Comparison of ENCODE assay signal across 21 cellular contexts in the genomic region with DNA sequence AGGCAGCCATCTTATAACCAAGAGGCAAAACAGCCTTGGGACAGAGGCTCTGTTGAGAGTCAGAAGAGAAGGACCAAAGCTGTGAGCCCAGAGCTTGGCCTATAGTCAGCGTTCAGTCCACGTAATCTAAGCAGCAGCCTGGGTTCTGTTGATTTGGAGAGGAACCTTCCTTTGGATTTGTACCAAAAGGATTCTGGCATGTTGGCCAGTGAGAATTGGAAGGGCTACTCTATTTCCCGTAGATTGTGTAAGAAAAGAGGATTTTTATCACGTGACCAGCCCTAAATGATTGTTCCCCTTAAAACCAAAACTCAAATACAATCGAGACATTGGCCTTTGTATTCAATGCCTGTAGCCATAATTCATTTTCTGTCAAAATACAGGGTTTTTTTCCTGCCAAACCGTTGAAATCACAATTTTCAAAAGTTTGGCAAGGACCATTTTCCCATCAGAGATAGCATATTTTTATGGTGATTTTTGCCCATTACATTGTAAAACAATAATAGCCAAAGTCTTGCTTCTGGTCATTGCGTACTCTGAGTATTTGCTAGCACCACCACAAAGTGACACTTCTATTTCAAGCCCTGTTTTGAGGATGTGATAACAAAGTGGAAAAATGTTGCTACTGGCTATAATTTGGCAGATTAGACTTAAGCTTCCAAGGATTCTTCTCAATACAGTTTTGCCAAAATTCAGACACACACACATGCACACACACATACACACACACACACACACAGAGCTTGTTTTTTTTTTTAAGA. TPM values are rescaled to one million over a fixed set of nuclear protein-coding genes. Genes with fewer than 3 reads are reported as not detected.
DNase-seq lines count a peak whose midpoint lies in the region; ATAC-seq and TF ChIP-seq lines count a peak whose summit lies in the region.
"Had no signal": no experiment of that assay in that cellular context is flagged by ENCODE, and none has a peak within 500 bp of the region (broad histone marks: within the 10 kb centered on the region; RNA-seq: fewer than 3 reads in every experiment).

No MANE protein-coding gene starts in this region.

- H3K36me3 ChIP-seq in colonic mucosa (no peaks in the 10 kb centered on the region), psoas muscle (ENCODE audit: insufficient read depth in 1 of 2, low read depth in 1 of 2) (no peaks in the 10 kb centered on the region)
- H3K36me3 ChIP-seq: BLaER1 had no signal

- in situ Hi-C loops in G401 (cut with HindIII; ENCODE audit: low sequenced_read_pairs): no loop called here

- no peak overlapping the region for H3K4me3 Mint-ChIP-seq in activated T-helper 17 cell treated with anti-CD3 and anti-CD28 coated beads, Interleukin-2, amount 50 U/mL, for 72 hours
- H3K4me3 Mint-ChIP-seq: brain; dendritic cell treated with granulocyte-macrophage colony-stimulating factor and Interleukin-4, amounts not matched to agents 40 ng/mL and 50 ng/mL, for 4 days had no signal

- TF ChIP-seq CTCF in colonic mucosa (IDR thresholded peaks at IDR 0.05) (no peak), psoas muscle (IDR thresholded peaks at IDR 0.05) (no peak)

- H3K27me3 ChIP-seq in colonic mucosa (no peaks in the 10 kb centered on the region), psoas muscle (ENCODE audit: insufficient read depth in 3 of 3, low read length in 2 of 3) (no peaks in the 10 kb centered on the region)
- H3K27me3 ChIP-seq: BLaER1 had no signal

- no peaks in the 10 kb centered on the region for H3K9me3 ChIP-seq in colonic mucosa
- no peaks in the 10 kb centered on the region for H3K9me3 ChIP-seq in psoas muscle
- H3K9me3 ChIP-seq: A549, BLaER1, Caco-2 had no signal

- peak; percentile 86 to 91 for ATAC-seq in left cardiac atrium
- peak; percentile 47 to 76 (median 62) for ATAC-seq in psoas muscle
- ATAC-seq in activated T-helper 17 cell treated with anti-CD3 and anti-CD28 coated beads, Interleukin-2, amount 50 U/mL, for 72 hours (replicated peaks): no peak
- no peak for ATAC-seq in HG03457 (IDR thresholded peaks at IDR 0.05; ENCODE audit: unreplicated experiment)
- ATAC-seq in GM21576 (IDR thresholded peaks at IDR 0.05; ENCODE audit: unreplicated experiment): no peak
- ATAC-seq: A549; activated naive CD4-positive, alpha-beta T cell treated with anti-CD3 and anti-CD28 coated beads, Interleukin-2, amount 50 U/mL, for 72 hours had no signal

- H3K27ac ChIP-seq in colonic mucosa (no peak overlapping the region), psoas muscle (no peak overlapping the region)
- H3K27ac ChIP-seq: A549, BLaER1 had no signal

- no peak overlapping the region for H3K4me3 ChIP-seq in colonic mucosa
- no peak overlapping the region for H3K4me3 ChIP-seq in psoas muscle
- H3K4me3 ChIP-seq: A549, BLaER1 had no signal

- H3K27me3 Mint-ChIP-seq in activated T-helper 17 cell treated with anti-CD3 and anti-CD28 coated beads, Interleukin-2, amount 50 U/mL, for 72 hours: peaks cover 3% of the 10 kb centered on the region
- H3K27me3 Mint-ChIP-seq: dendritic cell treated with granulocyte-macrophage colony-stimulating factor and Interleukin-4, amounts not matched to agents 40 ng/mL and 50 ng/mL, for 4 days had no signal

- intact Hi-C loops in colonic mucosa (cut with DNase I): no loop called here
- intact Hi-C loops in left cardiac atrium (cut with DNase I): no loop called here
- intact Hi-C loops in psoas muscle (cut with DNase I): no loop called here

- no peak overlapping the region for H3K27ac Mint-ChIP-seq in activated T-helper 17 cell treated with anti-CD3 and anti-CD28 coated beads, Interleukin-2, amount 50 U/mL, for 72 hours
- H3K27ac Mint-ChIP-seq: activated naive CD4-positive, alpha-beta T cell treated with anti-CD3 and anti-CD28 coated beads, Interleukin-2, amount 50 U/mL, for 72 hours; brain; dendritic cell treated with granulocyte-macrophage colony-stimulating factor and Interleukin-4, amounts not matched to agents 40 ng/mL and 50 ng/mL, for 4 days had no signal

- H3K4me1 Mint-ChIP-seq in activated T-helper 17 cell treated with anti-CD3 and anti-CD28 coated beads, Interleukin-2, amount 50 U/mL, for 72 hours: no peaks in the 10 kb centered on the region
- H3K4me1 Mint-ChIP-seq: brain had no signal

- DNase-seq in G401 (ENCODE audit: low spot score) (peak; percentile 45), colonic mucosa (peak; percentile 26), left cardiac atrium (peak; percentile 50), psoas muscle (peak; percentile 36 to 61), NCI-H510A (lab: John Stamatoyannopoulos, UW) (no peak)
- DNase-seq: activated CD4-positive, alpha-beta T cell treated with anti-CD3 and anti-CD28 coated beads for 4 hours; Caco-2; KG1; MV-4-11; NCI-H187; retina; SIG-M5; stimulated activated CD8-positive, alpha-beta memory T cell treated with anti-CD3 and anti-CD28 coated beads, Interleukin-4, amount 100 ng/mL, for 48 hours had no signal

- H3K4me1 ChIP-seq in colonic mucosa (no peaks in the 10 kb centered on the region), psoas muscle (no peaks in the 10 kb centered on the region)
- H3K4me1 ChIP-seq: BLaER1, Caco-2 had no signal

- no peak overlapping the region for H3K9ac ChIP-seq in colonic mucosa (ENCODE audit: low read depth in 2 of 2, low read length in 2 of 2)
- H3K9ac ChIP-seq: BLaER1 had no signal

- H3K36me3 Mint-ChIP-seq in activated T-helper 17 cell treated with anti-CD3 and anti-CD28 coated beads, Interleukin-2, amount 50 U/mL, for 72 hours (ENCODE audit: low read depth): no peaks in the 10 kb centered on the region
- H3K36me3 Mint-ChIP-seq: activated naive CD4-positive, alpha-beta T cell treated with anti-CD3 and anti-CD28 coated beads, Interleukin-2, amount 50 U/mL, for 72 hours; brain had no signal

- no peaks in the 10 kb centered on the region for H3K9me3 Mint-ChIP-seq in activated T-helper 17 cell treated with anti-CD3 and anti-CD28 coated beads, Interleukin-2, amount 50 U/mL, for 72 hours
- H3K9me3 Mint-ChIP-seq: activated naive CD4-positive, alpha-beta T cell treated with anti-CD3 and anti-CD28 coated beads, Interleukin-2, amount 50 U/mL, for 72 hours; brain; dendritic cell treated with granulocyte-macrophage colony-stimulating factor and Interleukin-4, amounts not matched to agents 40 ng/mL and 50 ng/mL, for 4 days had no signal

- 44 to 60% (median 44%) methylated on average over 7 of the region's 7 CpGs for WGBS in psoas muscle, 3 donors

RNA-seq across cellular contexts. Expression of a gene that starts 23.1 kb away (rescaled TPM):
- not detected in 2 replicates for total RNA-seq in G401 (2014; rRNA removed; shearing (Covaris generic))
- total RNA-seq in colonic mucosa (1 to 10 TPM in 1 of 2 donors, under 1 TPM in 1; 0.85 to 1.3 TPM), left cardiac atrium (1 to 10 TPM; 3.6 to 6.2 TPM), psoas muscle (1 to 10 TPM; 1.9 to 7.6 (median 2.6) TPM)
- polyA plus RNA-seq in psoas muscle: 1 to 10 TPM; 1.0 to 3.8 (median 1.6) TPM
- total RNA-seq in activated T-helper 17 cell treated with anti-CD3 and anti-CD28 coated beads, Interleukin-2, amount 50 U/mL, for 72 hours: under 1 TPM in 1 of 2 donors, not detected in 1; 0.45 TPM
- total RNA-seq: activated naive CD4-positive, alpha-beta T cell treated with anti-CD3 and anti-CD28 coated beads, Interleukin-2, amount 50 U/mL, for 72 hours; Caco-2 had no signal

Comparison
In these comparisons a context has a peak if more than half of its experiments do, and no peak if none do; other contexts are left out.
1. ATAC-seq: peak in left cardiac atrium (2 of 2) and psoas muscle (4 of 4); none in activated T-helper 17 cell treated with anti-CD3 and anti-CD28 coated beads, Interleukin-2, amount 50 U/mL, for 72 hours (single experiment), HG03457 (single experiment) and GM21576 (single experiment).